28 cellular contexts compared by ENCODE assay signal in genomic region chr9:81584099-81584498, GRCh38.
"Had no signal": no experiment of that assay in that cellular context is flagged by ENCODE, and none has a peak within 500 bp of the region (broad histone marks: within the 10 kb centered on the region; RNA-seq: fewer than 3 reads in every experiment).

No MANE protein-coding gene starts in this region.

- H2AFZ ChIP-seq: neural progenitor cell had no signal

- H3K4me3 ChIP-seq: lower lobe of right lung, neural progenitor cell, ovary, prostate gland, sigmoid colon, spleen, suprapubic skin, thoracic aorta, tibial artery, upper lobe of right lung had no signal

- H3K9ac ChIP-seq: neural progenitor cell had no signal

- H3K36me3 ChIP-seq: ovary, prostate gland, thoracic aorta had no signal

- H3K4me1 ChIP-seq: prostate gland had no signal

- H3K4me2 ChIP-seq: neural progenitor cell had no signal

- H3K27me3 ChIP-seq: neural progenitor cell, ovary, sigmoid colon, spleen, suprapubic skin, tibial artery, upper lobe of right lung had no signal

- DNase-seq: hippocampal formation; kidney glomerular epithelial cell; left cardiac atrium; lower lobe of right lung; mammary epithelial cell; mesendoderm; naive B cell; natural killer cell; nephron progenitor cell; ovary; retina; right cardiac atrium; sigmoid colon; small intestine; spleen; stimulated activated CD4-positive, alpha-beta T cell treated with anti-CD3 and anti-CD28 coated beads, Interleukin-4, amount 100 ng/mL, for 24 hours; stimulated activated naive CD4-positive, alpha-beta T cell; tibial artery; trophoblast cell; upper lobe of right lung had no signal

- FAIRE-seq: keratinocyte, small intestine, urothelium cell line had no signal

- H3K27ac ChIP-seq: lower lobe of right lung, neural progenitor cell, ovary, prostate gland, suprapubic skin, tibial artery, upper lobe of right lung had no signal

- ATAC-seq: left cardiac atrium; left lobe of liver; lower lobe of right lung; natural killer cell; right cardiac atrium; stimulated activated effector memory CD8-positive, alpha-beta T cell treated with anti-CD3 and anti-CD28 coated beads, Interleukin-12 subunit alpha, Interleukin-12 subunit beta, amount 100 ng/mL, for 72 hours; upper lobe of right lung had no signal

- H3K9me3 ChIP-seq: lower lobe of right lung, ovary, prostate gland, sigmoid colon, spleen, suprapubic skin, thoracic aorta, tibial artery, upper lobe of right lung had no signal
